30 cellular contexts compared by ENCODE assay signal in the genomic region with DNA sequence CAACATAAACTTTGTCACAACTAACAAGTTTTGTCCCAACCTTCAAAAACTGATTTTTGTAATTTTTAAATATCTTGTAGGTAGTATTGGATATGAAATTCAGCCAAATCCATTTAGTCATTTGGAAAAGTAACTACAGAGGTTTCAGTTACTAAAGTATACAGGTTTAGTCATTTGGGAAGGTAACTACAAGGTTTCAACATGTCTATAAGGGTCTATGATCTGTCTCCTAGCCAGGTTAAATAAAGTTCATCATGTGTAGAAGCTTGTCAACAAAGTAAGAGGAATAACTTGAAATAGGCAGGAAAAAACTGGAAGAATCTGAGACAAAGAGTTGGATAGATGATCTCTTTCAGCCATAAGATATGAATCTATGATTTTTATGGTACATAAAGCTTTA.
"Had no signal": no experiment of that assay in that cellular context is flagged by ENCODE, and none has a peak within 500 bp of the region (broad histone marks: within the 10 kb centered on the region; RNA-seq: fewer than 3 reads in every experiment).

No MANE protein-coding gene starts in this region.

- DNase-seq: activated B cell treated with CpG ODN at 0.5 μM for 24 hours; activated CD4-positive, alpha-beta memory T cell treated with anti-CD3 and anti-CD28 coated beads for 36 hours; activated CD4-positive, alpha-beta T cell treated with anti-CD3 and anti-CD28 coated beads for 4 hours; activated CD4-positive, alpha-beta T cell treated with anti-CD3 and anti-CD28 coated beads, Interleukin-2, amount 50 U/mL, for 1 hour; activated CD4-positive, CD25-positive, alpha-beta regulatory T cell treated with anti-CD3 and anti-CD28 coated beads, Interleukin-2, amount 50 U/mL, for 72 hours; activated CD8-positive, alpha-beta memory T cell treated with anti-CD3 and anti-CD28 coated beads, Interleukin-2, amount 50 U/mL, for 4 hours; activated effector memory CD4-positive, alpha-beta T cell treated with Interleukin-2 at 50 U/mL for 16 hours; activated naive CD4-positive, alpha-beta T cell treated with anti-CD3 and anti-CD28 coated beads, Interleukin-2, amount 10 ng/mL, durations not matched to agents 7 days and 5 days; activated naive CD8-positive, alpha-beta T cell treated with anti-CD3 and anti-CD28 coated beads, Interleukin-2, amount 50 U/mL, for 24 hours; activated T-cell treated with anti-CD3 and anti-CD28 coated beads for 4 hours; activated T-cell treated with anti-CD3 and anti-CD28 coated beads, Interleukin-2, amount 50 U/mL, for 48 hours; anterior cingulate cortex; brain microvascular endothelial cell; caudate nucleus; Karpas-422; KBM-7; NCI-H1048; NCI-H1105 treated with DMSO at 0.1 percent for 48 hours; NCI-H1436 treated with DMSO at 0.1 percent for 48 hours; NCI-H1694 treated with DMSO at 0.1 percent for 48 hours; NCI-H2029; NCI-H345; NCI-H524 treated with DMSO at 0.1 percent for 48 hours; Peyer's patch; Right ventricle myocardium superior; RPMI8226; SW 1271; T-helper 1 cell; T-helper 2 cell; T-helper 9 cell had no signal

- H3K4me3 ChIP-seq: Peyer's patch had no signal

- ATAC-seq: activated naive CD8-positive, alpha-beta T cell treated with anti-CD3 and anti-CD28 coated beads, Interleukin-2, amount 50 U/mL, for 24 hours had no signal

- H3K27me3 ChIP-seq: brain microvascular endothelial cell, Peyer's patch had no signal

- H3K4me1 ChIP-seq: Peyer's patch had no signal

- H3K9me3 ChIP-seq: Peyer's patch had no signal

- H3K27ac ChIP-seq: brain microvascular endothelial cell, Peyer's patch had no signal

- H3K36me3 ChIP-seq: brain microvascular endothelial cell, Peyer's patch had no signal
